ENCODE assay signal across 1 cellular context in genomic region chr14:75427482-75428229, GRCh38.
TF ChIP-seq lines count a peak whose summit lies in the region.

Gene JDP2, plus strand, starts transcription at chr14:75428022. Its CDS starts 9,899 bp downstream, at chr14:75437921.

TF ChIP-seq in HEK293, 187 proteins besides CTCF, POLR2A, EP300 and RAD21 (continued from another document and continues in another):
- no peak for TF ChIP-seq ZNF23 (tag by site-specific recombination; IDR thresholded peaks at IDR 0.05; ENCODE audit: borderline replicate concordance)
- TF ChIP-seq ZBTB48 (tag by site-specific recombination; IDR thresholded peaks at IDR 0.05) = peak; percentile 56; the same call in 1 of the 2 replicates
- TF ChIP-seq ZNF423 (tag by site-specific recombination; IDR thresholded peaks at IDR 0.05) = 0 out of 2 replicates have a peak, but pooled peaks have one; percentile 44
- TF ChIP-seq ZNF660 (tag by site-specific recombination; IDR thresholded peaks at IDR 0.05) = peak; percentile 12; the same call in 1 of the 2 replicates
- TF ChIP-seq ZNF18 (tag by site-specific recombination; IDR thresholded peaks at IDR 0.05) = peak; percentile 68; the same call in 1 of the 2 replicates
- peak; percentile 63 for TF ChIP-seq PRDM10 (tag by site-specific recombination; IDR thresholded peaks at IDR 0.05)
- TF ChIP-seq ZNF473 (tag by site-specific recombination; IDR thresholded peaks at IDR 0.05) = no peak
- TF ChIP-seq GLIS1 (tag by site-specific recombination; IDR thresholded peaks at IDR 0.05) = peak; percentile 92
- TF ChIP-seq TCF7L2 (IDR thresholded peaks at IDR 0.05; ENCODE audit: borderline replicate concordance, low read depth, low read length) = no peak
- TF ChIP-seq MEIS1 (CRISPR knock-in tag; IDR thresholded peaks at IDR 0.05; ENCODE audit: borderline replicate concordance) = no peak
- peak; percentile 78 for TF ChIP-seq ZEB2 (tag by site-specific recombination; IDR thresholded peaks at IDR 0.05)
- peak; percentile 28; the same call in 1 of the 2 replicates for TF ChIP-seq ZBTB6 (tag by site-specific recombination; IDR thresholded peaks at IDR 0.05)
- TF ChIP-seq ZNF211 (tag by site-specific recombination; IDR thresholded peaks at IDR 0.05; ENCODE audit: low read depth) = no peak
- peak; percentile 48; the same call in 1 of the 2 replicates for TF ChIP-seq SP7 (tag by site-specific recombination; IDR thresholded peaks at IDR 0.05)
- 0 out of 2 replicates have a peak, but pooled peaks have one; percentile 30 for TF ChIP-seq ZNF777 (tag by site-specific recombination; IDR thresholded peaks at IDR 0.05; ENCODE audit: borderline replicate concordance)
- no peak for TF ChIP-seq ZNF146 (tag by site-specific recombination; IDR thresholded peaks at IDR 0.05)
- TF ChIP-seq ZNF280D (tag by site-specific recombination; IDR thresholded peaks at IDR 0.05) = no peak
- peak; percentile 84 for TF ChIP-seq ZBTB8A (tag by site-specific recombination; IDR thresholded peaks at IDR 0.05)
- TF ChIP-seq ZNF19 (tag by site-specific recombination; IDR thresholded peaks at IDR 0.05; ENCODE audit: low read depth) = no peak
- peak; percentile 80 for TF ChIP-seq EGR2 (tag by site-specific recombination; IDR thresholded peaks at IDR 0.05; ENCODE audit: low read depth)
- TF ChIP-seq ZNF623 (tag by site-specific recombination; IDR thresholded peaks at IDR 0.05) = no peak
- no peak for TF ChIP-seq ZBTB11 (tag by site-specific recombination; conservative IDR thresholded peaks at IDR 0.05; ENCODE audit: low read depth)
- TF ChIP-seq SP3 (tag by site-specific recombination; IDR thresholded peaks at IDR 0.05) = peak; percentile 68
- TF ChIP-seq ZNF747 (tag by site-specific recombination; IDR thresholded peaks at IDR 0.05) = no peak
- TF ChIP-seq REST (tag by site-specific recombination; IDR thresholded peaks at IDR 0.05) = no peak
- no peak for TF ChIP-seq BCL6B (tag by site-specific recombination; IDR thresholded peaks at IDR 0.05)
- 0 out of 2 replicates have a peak, but pooled peaks have one; percentile 17 for TF ChIP-seq ZFP69B (tag by site-specific recombination; IDR thresholded peaks at IDR 0.05)
- TF ChIP-seq KLF17 (tag by site-specific recombination; IDR thresholded peaks at IDR 0.05) = 0 out of 2 replicates have a peak, but pooled peaks have one; percentile 17
- peak; percentile 77 for TF ChIP-seq ZBTB10 (tag by site-specific recombination; IDR thresholded peaks at IDR 0.05)
- peak; percentile 81 for TF ChIP-seq KLF9 (tag by site-specific recombination; IDR thresholded peaks at IDR 0.05; ENCODE audit: low read depth)
- no peak for TF ChIP-seq ZNF658 (tag by site-specific recombination; IDR thresholded peaks at IDR 0.05)
- TF ChIP-seq ZXDB (tag by site-specific recombination; IDR thresholded peaks at IDR 0.05) = peak; percentile 55
